In the genomic region with DNA sequence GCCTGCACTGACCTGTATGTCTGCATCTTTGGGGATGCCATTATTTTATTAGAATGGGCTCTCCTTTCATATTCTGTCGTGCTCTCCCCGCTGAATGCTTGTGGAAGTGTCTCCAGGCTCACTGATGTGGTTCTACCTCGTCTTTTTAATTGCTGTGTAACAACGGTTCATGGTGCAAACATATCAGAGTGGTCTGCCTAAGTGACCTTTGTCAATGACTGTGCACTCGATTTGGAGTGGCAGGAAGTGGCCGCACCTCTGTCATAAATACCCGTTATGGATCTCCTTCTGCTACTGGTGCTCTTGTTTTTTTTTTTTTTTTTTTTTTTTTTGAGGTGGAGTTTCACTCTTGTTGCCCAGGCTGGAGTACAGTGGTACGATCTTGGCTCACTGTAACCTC, we compare ENCODE assay signal across 13 cellular contexts.
"Had no signal": no experiment of that assay in that cellular context is flagged by ENCODE, and none has a peak within 500 bp of the region (broad histone marks: within the 10 kb centered on the region; RNA-seq: fewer than 3 reads in every experiment).

No MANE protein-coding gene starts in this region.

- H3K27me3 Mint-ChIP-seq: naive thymus-derived CD4-positive, alpha-beta T cell; stimulated activated memory B cell treated with anti-CD40 and anti-IgM and Interleukin-4, amounts not matched to agents 10 μg/mL and 1 μg/mL and 100 μg/mL, for 72 hours had no signal

- H3K36me3 Mint-ChIP-seq: stimulated activated memory B cell treated with anti-CD40 and anti-IgM and Interleukin-4, amounts not matched to agents 10 μg/mL and 1 μg/mL and 100 μg/mL, for 72 hours had no signal

- H3K36me3 ChIP-seq: neutrophil, thyroid gland, uterus had no signal

- H3K27me3 ChIP-seq: thyroid gland, uterus had no signal

- H3K9me3 ChIP-seq: neutrophil, thyroid gland, uterus had no signal

- H3K4me3 ChIP-seq: thyroid gland, uterus had no signal

- H3K27ac Mint-ChIP-seq: activated naive CD4-positive, alpha-beta T cell treated with anti-CD3 and anti-CD28 coated beads for 36 hours; activated T-helper 2 cell treated with anti-CD3 and anti-CD28 coated beads, Interferon-gamma antibody, Interleukin-2, Interleukin-4, amounts not matched to agents 10 μg/mL and 5 μg/mL and 100 μg/mL, durations not matched to agents 14 hours and 24 hours and 36 hours; naive thymus-derived CD4-positive, alpha-beta T cell; stimulated activated memory B cell treated with anti-CD40 and anti-IgM and Interleukin-4, amounts not matched to agents 10 μg/mL and 1 μg/mL and 100 μg/mL, for 72 hours had no signal

- H3K4me3 Mint-ChIP-seq: activated naive CD4-positive, alpha-beta T cell treated with anti-CD3 and anti-CD28 coated beads for 36 hours; naive thymus-derived CD4-positive, alpha-beta T cell; stimulated activated memory B cell treated with anti-CD40 and anti-IgM and Interleukin-4, amounts not matched to agents 10 μg/mL and 1 μg/mL and 100 μg/mL, for 72 hours had no signal

- H3K9me3 Mint-ChIP-seq: activated naive CD4-positive, alpha-beta T cell treated with anti-CD3 and anti-CD28 coated beads for 36 hours; activated T-helper 2 cell treated with anti-CD3 and anti-CD28 coated beads, Interferon-gamma antibody, Interleukin-2, Interleukin-4, amounts not matched to agents 10 μg/mL and 5 μg/mL and 100 μg/mL, durations not matched to agents 14 hours and 24 hours and 36 hours; naive thymus-derived CD4-positive, alpha-beta T cell; stimulated activated memory B cell treated with anti-CD40 and anti-IgM and Interleukin-4, amounts not matched to agents 10 μg/mL and 1 μg/mL and 100 μg/mL, for 72 hours had no signal

- H3K27ac ChIP-seq: neutrophil, thyroid gland, uterus had no signal

- DNase-seq: activated CD4-positive, alpha-beta T cell treated with anti-CD3 and anti-CD28 coated beads, Interleukin-2, amount 50 U/mL, for 48 hours; activated CD4-positive, CD25-positive, alpha-beta regulatory T cell treated with anti-CD3 and anti-CD28 coated beads, Interleukin-2, amount 50 U/mL, for 72 hours; activated naive CD4-positive, alpha-beta T cell treated with anti-CD3 and anti-CD28 coated beads for 36 hours; activated T-cell treated with anti-CD3 and anti-CD28 coated beads, Interleukin-2, amount 50 U/mL, for 1 hour; islet precursor cell; mammary epithelial cell; naive thymus-derived CD4-positive, alpha-beta T cell; retina; thyroid gland; uterus had no signal
